Comparison of ENCODE assay signal across 9 cellular contexts in the genomic region with DNA sequence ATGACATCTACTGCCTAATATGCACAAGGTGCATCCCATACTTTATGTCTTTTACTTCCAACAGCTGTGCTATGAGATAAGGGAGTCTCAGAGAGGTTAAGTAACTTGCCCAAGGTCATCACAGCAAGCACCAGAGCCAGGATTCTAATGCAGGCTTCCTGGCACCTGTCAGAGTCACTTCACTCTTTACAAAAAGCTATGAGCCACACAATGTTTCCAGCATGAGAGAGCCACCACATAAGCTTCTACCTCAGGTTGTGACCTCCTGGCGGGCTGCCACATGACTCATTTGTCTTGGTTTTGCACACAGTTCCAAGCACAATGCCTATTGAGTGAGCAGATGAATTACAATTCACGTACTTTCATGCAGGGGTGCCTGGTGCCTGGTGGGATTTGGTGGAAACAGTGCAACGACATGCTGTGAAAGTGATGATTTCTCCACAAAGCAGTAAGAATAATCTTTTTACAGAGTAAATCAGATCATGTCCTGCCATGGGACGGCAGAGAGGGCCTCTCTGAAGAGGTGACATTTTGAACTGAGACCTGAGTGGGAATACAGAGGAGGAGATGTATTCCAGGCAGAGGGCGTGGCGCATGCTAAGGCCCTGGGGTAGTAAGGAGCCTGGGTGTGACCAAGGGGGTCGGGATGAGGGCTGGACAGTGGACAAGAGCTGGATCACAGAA. TPM values are rescaled to one million over a fixed set of nuclear protein-coding genes. Genes with fewer than 3 reads are reported as not detected.
DNase-seq lines count a peak whose midpoint lies in the region; ATAC-seq, FAIRE-seq and TF ChIP-seq lines count a peak whose summit lies in the region.
"Had no signal": no experiment of that assay in that cellular context is flagged by ENCODE, and none has a peak within 500 bp of the region (broad histone marks: within the 10 kb centered on the region; RNA-seq: fewer than 3 reads in every experiment).

No MANE protein-coding gene starts in this region.

- ATAC-seq in GM21717 (IDR thresholded peaks at IDR 0.05; ENCODE audit: unreplicated experiment), result no peak
- ATAC-seq: naive thymus-derived CD8-positive, alpha-beta T cell had no signal

- no peak overlapping the region for H3K4me3 ChIP-seq in astrocyte (ENCODE audit: insufficient read depth, low read depth, low read length)

- FAIRE-seq in astrocyte (lab: Jason Lieb, UNC), result no peak

- no peak overlapping the region for H3K27ac Mint-ChIP-seq in astrocyte (ENCODE audit: unreplicated experiment)
- peak overlapping the region; percentile 11 for H3K27ac Mint-ChIP-seq in progenitor cell of endocrine pancreas
- H3K27ac Mint-ChIP-seq: naive thymus-derived CD8-positive, alpha-beta T cell had no signal

- H3K4me2 ChIP-seq in astrocyte (ENCODE audit: low read length), result no peak overlapping the region

- H2AFZ ChIP-seq in astrocyte (ENCODE audit: low read depth, low read length), result no peak overlapping the region

- H3K36me3 Mint-ChIP-seq in astrocyte (ENCODE audit: low read depth, unreplicated experiment) (no peaks in the 10 kb centered on the region), progenitor cell of endocrine pancreas (ENCODE audit: insufficient read depth) (no peaks in the 10 kb centered on the region)
- H3K36me3 Mint-ChIP-seq: naive thymus-derived CD8-positive, alpha-beta T cell had no signal

- H4K20me1 ChIP-seq in astrocyte (ENCODE audit: insufficient read depth, low read length), result no peaks in the 10 kb centered on the region

- H3K9ac ChIP-seq in astrocyte (ENCODE audit: low read length), result no peak overlapping the region

- H3K36me3 ChIP-seq in astrocyte (ENCODE audit: insufficient read depth, low read length), result no peaks in the 10 kb centered on the region

- H3K4me1 ChIP-seq in astrocyte (ENCODE audit: insufficient read depth, low read length), result no peaks in the 10 kb centered on the region

- no peaks in the 10 kb centered on the region for H3K27me3 ChIP-seq in astrocyte (ENCODE audit: insufficient read depth, low read length)

- H3K4me3 Mint-ChIP-seq in astrocyte (ENCODE audit: unreplicated experiment), result no peak overlapping the region
- no peak overlapping the region for H3K4me3 Mint-ChIP-seq in progenitor cell of endocrine pancreas (ENCODE audit: low read depth)
- H3K4me3 Mint-ChIP-seq: naive thymus-derived CD8-positive, alpha-beta T cell had no signal

- no peaks in the 10 kb centered on the region for H3K9me3 Mint-ChIP-seq in astrocyte (ENCODE audit: unreplicated experiment)
- H3K9me3 Mint-ChIP-seq in progenitor cell of endocrine pancreas (ENCODE audit: low read depth), result no peaks in the 10 kb centered on the region
- H3K9me3 Mint-ChIP-seq: naive thymus-derived CD8-positive, alpha-beta T cell had no signal

- TF ChIP-seq CTCF in astrocyte (IDR thresholded peaks at IDR 0.05; ENCODE audit: insufficient read depth, low read depth, low read length), result no peak
- TF ChIP-seq CTCF in progenitor cell of endocrine pancreas (IDR thresholded peaks at IDR 0.05; ENCODE audit: unreplicated experiment), result no peak

- H3K4me1 Mint-ChIP-seq in astrocyte (ENCODE audit: low read depth, unreplicated experiment), result no peaks in the 10 kb centered on the region
- H3K4me1 Mint-ChIP-seq in progenitor cell of endocrine pancreas (ENCODE audit: low read depth), result peaks cover 4% of the 10 kb centered on the region
- H3K4me1 Mint-ChIP-seq: naive thymus-derived CD8-positive, alpha-beta T cell had no signal

- no peaks in the 10 kb centered on the region for H3K79me2 ChIP-seq in astrocyte (ENCODE audit: insufficient read depth, low read length)

- no peak overlapping the region for H3K27ac ChIP-seq in astrocyte (ENCODE audit: low read depth, low read length)

- H3K9me3 ChIP-seq in astrocyte (ENCODE audit: insufficient read depth, low read depth, low read length), result no peaks in the 10 kb centered on the region

- DNase-seq in ELR (ENCODE audit: low read depth) (peak; percentile 52), LoVo (ENCODE audit: low spot score) (peak; percentile 47), astrocyte (ENCODE audit: low read depth) (peak; percentile 54), progenitor cell of endocrine pancreas (ENCODE audit: low spot score, unreplicated experiment) (no peak), NCI-H1417 (lab: John Stamatoyannopoulos, UW) (no peak), DMS79 (lab: John Stamatoyannopoulos, UW) (no peak), NCI-H2227 (lab: John Stamatoyannopoulos, UW; ENCODE audit: unreplicated experiment) (no peak)
- DNase-seq: naive thymus-derived CD8-positive, alpha-beta T cell had no signal

- H3K27me3 Mint-ChIP-seq in astrocyte (ENCODE audit: low read depth, unreplicated experiment), result peaks cover 30% of the 10 kb centered on the region
- H3K27me3 Mint-ChIP-seq in progenitor cell of endocrine pancreas, result peaks cover 14% of the 10 kb centered on the region

RNA-seq across cellular contexts. Expression of a gene that starts 53.2 kb away (rescaled TPM):
- total RNA-seq in astrocyte (not detected in 2 replicates), progenitor cell of endocrine pancreas (not detected in 2 replicates)
- total RNA-seq: naive thymus-derived CD8-positive, alpha-beta T cell had no signal

Comparison
In these comparisons a context has a peak if more than half of its experiments do, and no peak if none do; other contexts are left out.
1. DNase-seq: peak in ELR (single experiment), LoVo (single experiment) and astrocyte (single experiment); none in progenitor cell of endocrine pancreas (single experiment), NCI-H1417 (0 of 3), DMS79 (single experiment) and NCI-H2227 (single experiment).